8 cellular contexts compared by ENCODE assay signal in genomic region chr5:179678238-179679013, GRCh38. TPM values are rescaled to one million over a fixed set of nuclear protein-coding genes. Genes with fewer than 3 reads are reported as not detected.
DNase-seq lines count a peak whose midpoint lies in the region; ATAC-seq and TF ChIP-seq lines count a peak whose summit lies in the region.

No MANE protein-coding gene starts in this region.

- in situ Hi-C loops in HAP-1 (cut with MboI; ENCODE audit: low sequenced_read_pairs) = no loop called here

- peak; percentile 94 for ATAC-seq in stimulated activated naive CD8-positive, alpha-beta T cell treated with anti-CD3 and anti-CD28 coated beads, Interleukin-15, amount 100 ng/mL, for 72 hours

- H3K4me1 ChIP-seq in ES-I3 (ENCODE audit: insufficient read depth, low read length) (peaks cover 3% of the 10 kb centered on the region; the same call in 1 of the 2 replicates), HAP-1 (peaks cover 26% of the 10 kb centered on the region)

- H3K27me3 Mint-ChIP-seq in neural crest cell (ENCODE audit: low read depth) = no peaks in the 10 kb centered on the region
- H3K27me3 Mint-ChIP-seq in stimulated activated naive CD8-positive, alpha-beta T cell treated with anti-CD3 and anti-CD28 coated beads, Interleukin-15, amount 100 ng/mL, for 72 hours = no peaks in the 10 kb centered on the region

- peaks cover 7% of the 10 kb centered on the region for H3K9me3 Mint-ChIP-seq in neural crest cell
- H3K9me3 Mint-ChIP-seq in stimulated activated naive CD8-positive, alpha-beta T cell treated with anti-CD3 and anti-CD28 coated beads, Interleukin-15, amount 100 ng/mL, for 72 hours = no peaks in the 10 kb centered on the region

- H3K9me3 ChIP-seq in ES-I3 (ENCODE audit: control insufficient read depth, insufficient read depth, low read length) (peaks cover 2% of the 10 kb centered on the region; the same call in 1 of the 2 replicates), HAP-1 (no peaks in the 10 kb centered on the region)

- peaks cover 11% of the 10 kb centered on the region for H3K36me3 Mint-ChIP-seq in neural crest cell (ENCODE audit: low read depth)

- H3K9ac ChIP-seq in ES-I3 (ENCODE audit: low read depth, low read length) = peak overlapping the region; percentile 75

- peak overlapping the region; percentile 100 for H3K27ac Mint-ChIP-seq in neural crest cell (ENCODE audit: unreplicated experiment)
- H3K27ac Mint-ChIP-seq in stimulated activated naive CD8-positive, alpha-beta T cell treated with anti-CD3 and anti-CD28 coated beads, Interleukin-15, amount 100 ng/mL, for 72 hours = peak overlapping the region; percentile 97 to 99

- no peaks in the 10 kb centered on the region for H3K27me3 ChIP-seq in HAP-1 (ENCODE audit: low read depth)

- peaks cover 28% of the 10 kb centered on the region for H3K4me1 Mint-ChIP-seq in neural crest cell
- H3K4me1 Mint-ChIP-seq in stimulated activated naive CD8-positive, alpha-beta T cell treated with anti-CD3 and anti-CD28 coated beads, Interleukin-15, amount 100 ng/mL, for 72 hours = peaks cover 46% of the 10 kb centered on the region

- TF ChIP-seq CTCF in foreskin fibroblast (IDR thresholded peaks at IDR 0.05; ENCODE audit: low read depth, low read length) = no peak
- TF ChIP-seq CTCF in neural crest cell (conservative IDR thresholded peaks at IDR 0.05) = no peak

- peak overlapping the region; percentile 88 for H3K4me3 ChIP-seq in HAP-1
- H3K4me3 ChIP-seq in foreskin fibroblast (ENCODE audit: low read depth in 1 of 2, low read length in 2 of 2) = peak overlapping the region; percentile 86 to 94

- peak overlapping the region; percentile 98 for H3K4me3 Mint-ChIP-seq in neural crest cell
- H3K4me3 Mint-ChIP-seq in stimulated activated naive CD8-positive, alpha-beta T cell treated with anti-CD3 and anti-CD28 coated beads, Interleukin-15, amount 100 ng/mL, for 72 hours = peak overlapping the region; percentile 97 to 99

- H3K36me3 ChIP-seq in ES-I3 (ENCODE audit: insufficient read depth, low read length) = peaks cover 3% of the 10 kb centered on the region
- H3K36me3 ChIP-seq in HAP-1 (replicated peaks) = peaks cover 15% of the 10 kb centered on the region; the same call in 1 of the 2 replicates

- DNase-seq in HAP-1 (ENCODE audit: low spot score in 2 of 2) = peak; percentile 89 to 94
- DNase-seq in M059J (ENCODE audit: low read depth) = peak; percentile 93
- peak; percentile 81 for DNase-seq in SHP77 treated with DMSO at 0.1 percent for 48 hours (lab: John Stamatoyannopoulos, UW)
- peak; percentile 90 for DNase-seq in activated gamma-delta T cell treated with Interleukin-2 at 50 U/mL for 16 hours
- DNase-seq in foreskin fibroblast = peak; percentile 95 to 99
- DNase-seq in neural crest cell (ENCODE audit: low read depth, low spot score) = peak; percentile 90
- DNase-seq in stimulated activated naive CD8-positive, alpha-beta T cell treated with anti-CD3 and anti-CD28 coated beads, Interleukin-15, amount 100 ng/mL, for 72 hours = peak; percentile 92 to 95

RNA-seq across cellular contexts. Expression of gene CBY3, which starts 2.4 kb away (rescaled TPM):
- not detected in 2 replicates for total RNA-seq in M059J (2014; rRNA removed; shearing (Covaris generic))
- total RNA-seq in neural crest cell = not detected in 2 replicates

RNA-seq across cellular contexts. Expression of gene CANX, which starts 20.3 kb away (rescaled TPM):
- 625 and 681 TPM in 2 replicates for total RNA-seq in M059J (2014; rRNA removed; shearing (Covaris generic))
- 652 and 682 TPM in 2 replicates for total RNA-seq in neural crest cell

RNA-seq across cellular contexts. Expression of gene MAML1, which starts 54.2 kb away (rescaled TPM):
- total RNA-seq in M059J (2014; rRNA removed; shearing (Covaris generic)) = 7.5 and 17.2 TPM in 2 replicates
- total RNA-seq in neural crest cell = 57.6 and 59.1 TPM in 2 replicates

RNA-seq across cellular contexts. Expression of gene HNRNPH1, which starts 55.0 kb away (rescaled TPM):
- 265 and 317 TPM in 2 replicates for total RNA-seq in M059J (2014; rRNA removed; shearing (Covaris generic))
- 1,155 and 1,166 TPM in 2 replicates for total RNA-seq in neural crest cell

Comparison
In these comparisons a context has a peak if more than half of its experiments do, and no peak if none do; other contexts are left out.
1. Peak in every context shown above with its lines: DNase-seq, ATAC-seq and H3K4me3 ChIP-seq.